In the genomic region with DNA sequence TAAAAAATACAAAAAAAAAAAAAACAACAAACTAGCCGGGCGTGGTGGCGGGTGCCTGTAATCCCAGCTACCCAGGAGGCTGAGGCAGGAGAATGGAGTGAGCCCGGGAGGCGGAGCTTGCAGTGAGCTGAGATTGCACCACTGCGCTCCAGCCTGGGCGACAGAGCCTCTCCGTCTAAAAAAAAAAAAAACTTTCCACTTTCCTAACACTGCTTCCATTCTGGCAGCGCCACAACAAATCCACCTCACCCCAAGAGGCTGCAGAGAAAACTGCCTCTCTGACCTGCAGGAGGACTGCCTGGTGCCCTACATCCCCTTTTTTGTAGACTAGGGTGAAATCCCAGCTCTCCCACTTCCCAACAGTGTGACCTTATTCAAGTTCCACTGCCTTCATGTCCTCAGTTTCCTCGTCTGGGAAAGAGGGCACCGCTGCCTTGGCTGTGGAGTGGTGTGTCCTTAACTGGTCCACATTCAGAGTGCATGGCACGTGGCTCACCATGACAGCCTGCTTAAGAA, we compare ENCODE assay signal across 35 cellular contexts. TPM values are rescaled to one million over a fixed set of nuclear protein-coding genes. Genes with fewer than 3 reads are reported as not detected.
"Had no signal": no experiment of that assay in that cellular context is flagged by ENCODE, and none has a peak within 500 bp of the region (broad histone marks: within the 10 kb centered on the region; RNA-seq: fewer than 3 reads in every experiment).

No MANE protein-coding gene starts in this region.

- H3K36me3 ChIP-seq: brain microvascular endothelial cell, MG63, Peyer's patch, SJSA1 had no signal

- H3K4me3 Mint-ChIP-seq: activated CD4-positive, alpha-beta T cell treated with anti-CD3 and anti-CD28 coated beads for 36 hours; activated CD4-positive, alpha-beta T cell treated with anti-CD3 and anti-CD28 coated beads, Interleukin-2, amount 10 ng/mL, durations not matched to agents 7 days and 5 days; activated CD8-positive, alpha-beta T cell treated with anti-CD3 and anti-CD28 coated beads, Interleukin-2, amount 10 ng/mL, durations not matched to agents 7 days and 5 days; activated naive CD8-positive, alpha-beta T cell treated with anti-CD3 and anti-CD28 coated beads for 36 hours; activated T-cell treated with anti-CD3 and anti-CD28 coated beads, Interleukin-2, amount 50 U/mL, for 24 hours; activated T-helper 1 cell treated with anti-CD3 and anti-CD28 coated beads, Interleukin-12 subunit alpha, Interleukin-12 subunit beta, Interleukin-2, Interleukin-4 antibody, amounts not matched to agents 30 ng/mL and 10 ng/mL and 1 ng/mL, durations not matched to agents 14 hours and 24 hours and 36 hours; T-helper 1 cell treated with Interleukin-12 subunit alpha and Interleukin-12 subunit beta and Interleukin-4 antibody, amounts not matched to agents 30 μg/mL and 1 μg/mL, for 36 hours; T-helper 2 cell treated with Interferon-gamma antibody and Interleukin-4, amounts not matched to agents 5 μg/mL and 100 μg/mL, for 36 hours; WTC11 had no signal

- H3K4me1 ChIP-seq: Peyer's patch, SJSA1 had no signal

- H3K9ac ChIP-seq: SK-N-SH had no signal

- H3K4me1 Mint-ChIP-seq: activated CD4-positive, alpha-beta T cell treated with anti-CD3 and anti-CD28 coated beads for 36 hours; activated CD4-positive, alpha-beta T cell treated with anti-CD3 and anti-CD28 coated beads, Interleukin-2, amount 10 ng/mL, durations not matched to agents 7 days and 5 days; activated naive CD8-positive, alpha-beta T cell treated with anti-CD3 and anti-CD28 coated beads for 36 hours had no signal

- H3K36me3 Mint-ChIP-seq: activated naive CD8-positive, alpha-beta T cell treated with anti-CD3 and anti-CD28 coated beads for 36 hours; WTC11 had no signal

- H3K9me3 Mint-ChIP-seq: activated CD4-positive, alpha-beta T cell treated with anti-CD3 and anti-CD28 coated beads, Interleukin-2, amount 10 ng/mL, durations not matched to agents 7 days and 5 days; activated naive CD8-positive, alpha-beta T cell treated with anti-CD3 and anti-CD28 coated beads for 36 hours; activated T-cell treated with anti-CD3 and anti-CD28 coated beads, Interleukin-2, amount 50 U/mL, for 24 hours; activated T-helper 1 cell treated with anti-CD3 and anti-CD28 coated beads, Interleukin-12 subunit alpha, Interleukin-12 subunit beta, Interleukin-2, Interleukin-4 antibody, amounts not matched to agents 30 ng/mL and 10 ng/mL and 1 ng/mL, durations not matched to agents 14 hours and 24 hours and 36 hours; T-helper 1 cell treated with Interleukin-12 subunit alpha and Interleukin-12 subunit beta and Interleukin-4 antibody, amounts not matched to agents 30 μg/mL and 1 μg/mL, for 36 hours; T-helper 2 cell treated with Interferon-gamma antibody and Interleukin-4, amounts not matched to agents 5 μg/mL and 100 μg/mL, for 36 hours; WTC11 had no signal

- H3K27me3 ChIP-seq: MG63, Peyer's patch, SJSA1 had no signal

- H3K4me3 ChIP-seq: MG63, Peyer's patch, SJSA1 had no signal

- ATAC-seq: activated CD4-positive, alpha-beta T cell treated with anti-CD3 and anti-CD28 coated beads for 36 hours; activated CD4-positive, CD25-positive, alpha-beta regulatory T cell treated with anti-CD3 and anti-CD28 coated beads, Interleukin-2, amount 50 U/mL, for 24 hours; activated CD8-positive, alpha-beta T cell treated with anti-CD3 and anti-CD28 coated beads, Interleukin-2, amount 10 ng/mL, durations not matched to agents 7 days and 5 days; PC-3; WTC11 had no signal

- DNase-seq: activated CD4-positive, alpha-beta T cell treated with anti-CD3 and anti-CD28 coated beads for 36 hours; activated CD4-positive, alpha-beta T cell treated with anti-CD3 and anti-CD28 coated beads, Interleukin-2, amount 10 ng/mL, durations not matched to agents 7 days and 5 days; activated CD4-positive, alpha-beta T cell treated with anti-CD3 and anti-CD28 coated beads, Interleukin-2, amount 50 U/mL, for 48 hours; activated CD8-positive, alpha-beta T cell treated with anti-CD3 and anti-CD28 coated beads, Interleukin-2, amount 10 ng/mL, durations not matched to agents 7 days and 5 days; activated gamma-delta T cell treated with Interleukin-2 at 50 U/mL for 16 hours; activated naive CD4-positive, alpha-beta T cell treated with anti-CD3 and anti-CD28 coated beads, Interleukin-2, amount 50 U/mL, for 16 hours; activated naive CD8-positive, alpha-beta T cell treated with anti-CD3 and anti-CD28 coated beads for 36 hours; activated T-cell treated with anti-CD3 and anti-CD28 coated beads, Interleukin-2, amount 50 U/mL, for 24 hours; amniotic stem cell; aorta; brain microvascular endothelial cell; central memory CD4-positive, alpha-beta T cell; Karpas-422; MG63; NCI-H1048; NCI-H1105 treated with DMSO at 0.1 percent for 48 hours; NCI-H1436; NCI-H1694; NCI-H1930; NCI-H2081 treated with DMSO at 0.1 percent for 48 hours; NCI-H226; NCI-H446 treated with DMSO at 0.1 percent for 48 hours; NCI-H524 treated with DMSO at 0.1 percent for 48 hours; NK-92 treated with Interleukin-12 subunit alpha and Interleukin-12 subunit beta, amount 100 ng/mL, for 24 hours; PC-3; Peyer's patch; RPMI8226; SHP77 treated with DMSO at 0.1 percent for 48 hours; SK-N-SH had no signal

- H3K9me3 ChIP-seq: MG63, Peyer's patch, SJSA1, SK-N-SH had no signal

- H3K9me2 ChIP-seq: SK-N-SH had no signal

- H3K27ac ChIP-seq: brain microvascular endothelial cell, Peyer's patch, SJSA1 had no signal

- H3K4me2 ChIP-seq: SK-N-SH had no signal

- H3K27ac Mint-ChIP-seq: activated CD4-positive, alpha-beta T cell treated with anti-CD3 and anti-CD28 coated beads for 36 hours; activated CD4-positive, alpha-beta T cell treated with anti-CD3 and anti-CD28 coated beads, Interleukin-2, amount 10 ng/mL, durations not matched to agents 7 days and 5 days; activated CD8-positive, alpha-beta T cell treated with anti-CD3 and anti-CD28 coated beads, Interleukin-2, amount 10 ng/mL, durations not matched to agents 7 days and 5 days; activated naive CD8-positive, alpha-beta T cell treated with anti-CD3 and anti-CD28 coated beads for 36 hours; activated T-cell treated with anti-CD3 and anti-CD28 coated beads, Interleukin-2, amount 50 U/mL, for 24 hours; activated T-helper 1 cell treated with anti-CD3 and anti-CD28 coated beads, Interleukin-12 subunit alpha, Interleukin-12 subunit beta, Interleukin-2, Interleukin-4 antibody, amounts not matched to agents 30 ng/mL and 10 ng/mL and 1 ng/mL, durations not matched to agents 14 hours and 24 hours and 36 hours; T-helper 1 cell treated with Interleukin-12 subunit alpha and Interleukin-12 subunit beta and Interleukin-4 antibody, amounts not matched to agents 30 μg/mL and 1 μg/mL, for 36 hours; T-helper 2 cell treated with Interferon-gamma antibody and Interleukin-4, amounts not matched to agents 5 μg/mL and 100 μg/mL, for 36 hours; WTC11 had no signal

- H3K27me3 Mint-ChIP-seq: activated CD4-positive, alpha-beta T cell treated with anti-CD3 and anti-CD28 coated beads, Interleukin-2, amount 10 ng/mL, durations not matched to agents 7 days and 5 days; activated T-cell treated with anti-CD3 and anti-CD28 coated beads, Interleukin-2, amount 50 U/mL, for 24 hours had no signal

RNA-seq across cellular contexts. Expression of a gene that starts 2.6 kb away (rescaled TPM):
- total RNA-seq: activated CD4-positive, alpha-beta T cell treated with anti-CD3 and anti-CD28 coated beads for 36 hours; activated CD4-positive, alpha-beta T cell treated with anti-CD3 and anti-CD28 coated beads, Interleukin-2, amount 10 ng/mL, durations not matched to agents 7 days and 5 days; activated CD8-positive, alpha-beta T cell treated with anti-CD3 and anti-CD28 coated beads, Interleukin-2, amount 10 ng/mL, durations not matched to agents 7 days and 5 days; activated naive CD8-positive, alpha-beta T cell treated with anti-CD3 and anti-CD28 coated beads for 36 hours; activated T-helper 1 cell treated with anti-CD3 and anti-CD28 coated beads, Interleukin-12 subunit alpha, Interleukin-12 subunit beta, Interleukin-2, Interleukin-4 antibody, amounts not matched to agents 30 ng/mL and 10 ng/mL and 1 ng/mL, durations not matched to agents 14 hours and 24 hours and 36 hours; aorta; PC-3; Peyer's patch; SJSA1; WTC11 had no signal
- polyA plus RNA-seq: aorta, SK-N-SH had no signal
